16 cellular contexts compared by ENCODE assay signal in the genomic region with DNA sequence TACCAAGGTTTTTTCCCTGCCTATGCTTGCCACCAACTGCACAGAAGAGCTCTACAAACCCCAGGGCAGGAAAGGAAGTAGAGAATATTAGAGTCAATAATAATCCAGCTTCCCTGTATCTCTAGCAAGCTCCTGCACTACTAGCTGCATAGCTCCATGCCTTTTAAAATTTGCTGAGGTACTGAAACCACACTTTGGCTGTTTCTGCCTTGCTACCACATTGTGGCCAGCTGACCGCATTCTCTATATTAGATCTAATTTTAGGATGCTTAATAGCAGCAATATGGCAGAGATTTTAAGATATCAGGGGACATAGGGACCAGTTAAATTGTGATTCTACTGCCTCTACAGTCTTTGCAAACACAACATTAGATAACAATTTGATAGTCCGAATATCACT.
DNase-seq lines count a peak whose midpoint lies in the region; FAIRE-seq and TF ChIP-seq lines count a peak whose summit lies in the region.
"Had no signal": no experiment of that assay in that cellular context is flagged by ENCODE, and none has a peak within 500 bp of the region (broad histone marks: within the 10 kb centered on the region; RNA-seq: fewer than 3 reads in every experiment).

No MANE protein-coding gene starts in this region.

- H3K9me3 ChIP-seq in Loucy (ENCODE audit: insufficient read depth, low read depth, low read length) = no peaks in the 10 kb centered on the region
- H3K9me3 ChIP-seq: BLaER1 had no signal

- H3K4me1 ChIP-seq in Loucy (ENCODE audit: insufficient read depth, low read length, poor library complexity, severe bottlenecking) = peaks cover 34% of the 10 kb centered on the region
- H3K4me1 ChIP-seq: BLaER1 had no signal

- no peaks in the 10 kb centered on the region for H4K20me1 ChIP-seq in Loucy (ENCODE audit: insufficient read depth, low read length, poor library complexity, severe bottlenecking)
- H4K20me1 ChIP-seq: BLaER1 had no signal

- DNase-seq in MV-4-11 (lab: John Stamatoyannopoulos, UW) (peak; percentile 18), RPMI8226 (peak; percentile 47), medulla oblongata (ENCODE audit: extremely low spot score) (no peak), GM19239 (ENCODE audit: insufficient read length, low spot score) (no peak)
- no peak for DNase-seq in activated effector memory CD4-positive, alpha-beta T cell treated with anti-CD3 and anti-CD28 coated beads, Interleukin-2, amount 50 U/mL, for 16 hours
- DNase-seq: CD4-positive, CD25-positive, alpha-beta regulatory T cell; CD8-positive, alpha-beta memory T cell; DMS 273 treated with DMSO at 0.1 percent for 48 hours; DMS79; EL; GDM1; H9 had no signal

- H2AFZ ChIP-seq in Loucy (ENCODE audit: low read length) = no peak overlapping the region
- H2AFZ ChIP-seq: GM23338 had no signal

- H3K9me2 ChIP-seq in Loucy (replicated peaks; ENCODE audit: low read depth, low read length) = no peaks in the 10 kb centered on the region

- peak overlapping the region; percentile 54 for H3K4me2 ChIP-seq in Loucy (ENCODE audit: low read depth, low read length, poor library complexity, severe bottlenecking)
- H3K4me2 ChIP-seq: BLaER1, GM23338 had no signal

- H3K27me3 ChIP-seq in Loucy (ENCODE audit: insufficient read depth, low read length, poor library complexity, severe bottlenecking) = no peaks in the 10 kb centered on the region
- H3K27me3 ChIP-seq: BLaER1 had no signal

- no peak for TF ChIP-seq CTCF in Loucy (conservative IDR thresholded peaks at IDR 0.05; ENCODE audit: low read length)

- H3K36me3 ChIP-seq in Loucy (ENCODE audit: insufficient read depth, low read length) = no peaks in the 10 kb centered on the region
- H3K36me3 ChIP-seq: BLaER1 had no signal

- H3K79me2 ChIP-seq in Loucy (ENCODE audit: insufficient read depth, low read length) = no peaks in the 10 kb centered on the region

- FAIRE-seq in GM19239 (lab: Jason Lieb, UNC) = no peak
- FAIRE-seq: GM12878 had no signal

- no peak overlapping the region for H3K9ac ChIP-seq in Loucy (ENCODE audit: low read depth, low read length, poor library complexity, severe bottlenecking)
- H3K9ac ChIP-seq: BLaER1 had no signal

- H3K4me3 ChIP-seq in Loucy (ENCODE audit: low read length, poor library complexity, severe bottlenecking) = no peak overlapping the region
- H3K4me3 ChIP-seq: BLaER1, GM12878, GM23338 had no signal

- H3F3A ChIP-seq in Loucy (ENCODE audit: low read depth) = 0 out of 2 replicates have a peak, but pooled peaks cover 5% of the 10 kb centered on the region

Comparison
In these comparisons a context has a peak if more than half of its experiments do, and no peak if none do; other contexts are left out.
1. DNase-seq: peak in MV-4-11 (single experiment) and RPMI8226 (single experiment); none in medulla oblongata (single experiment), GM19239 (single experiment) and activated effector memory CD4-positive, alpha-beta T cell treated with anti-CD3 and anti-CD28 coated beads, Interleukin-2, amount 50 U/mL, for 16 hours (single experiment).